In genomic region chr10:93294004-93294403, GRCh38 we compare ENCODE assay signal across 24 cellular contexts.
DNase-seq lines count a peak whose midpoint lies in the region; ATAC-seq, FAIRE-seq and TF ChIP-seq lines count a peak whose summit lies in the region.
"Had no signal": no experiment of that assay in that cellular context is flagged by ENCODE, and none has a peak within 500 bp of the region (broad histone marks: within the 10 kb centered on the region; RNA-seq: fewer than 3 reads in every experiment).

No MANE protein-coding gene starts in this region.

- H3K27ac ChIP-seq in OCI-LY3 (ENCODE audit: low read length) (no peak overlapping the region), endothelial cell of umbilical vein (ENCODE audit: insufficient read depth, low read depth, low read length) (no peak overlapping the region), SK-N-SH (ENCODE audit: low read depth in 2 of 2, low read length in 1 of 2) (no peak overlapping the region)
- H3K27ac ChIP-seq: dorsolateral prefrontal cortex, SK-N-MC had no signal

- DNase-seq in ELR (ENCODE audit: low read depth) = peak; percentile 45
- no peak for DNase-seq in endothelial cell of umbilical vein (ENCODE audit: low read depth, low spot score)
- DNase-seq in renal cortical epithelial cell (ENCODE audit: low read depth) = peak; percentile 54
- DNase-seq in COR-L47 (lab: John Stamatoyannopoulos, UW) = no peak
- no peak for DNase-seq in T-cell
- no peak for DNase-seq in SK-N-SH
- DNase-seq: activated CD8-positive, alpha-beta T cell treated with anti-CD3 and anti-CD28 coated beads for 36 hours; activated naive CD4-positive, alpha-beta T cell; AML-193; CD8-positive, alpha-beta T cell; dorsolateral prefrontal cortex; foreskin fibroblast; hypothalamus; NCI-H1048; NCI-H1930; NCI-H345 had no signal

- H3K4me3 ChIP-seq in OCI-LY3 (ENCODE audit: low read length) (no peak overlapping the region), endothelial cell of umbilical vein (replicated peaks in 1 of 3; ENCODE audit: insufficient read depth in 1 of 3, low read depth in 1 of 3, low read length in 3 of 3) (no peak overlapping the region), SK-N-SH (ENCODE audit: low read depth in 2 of 2, low read length in 1 of 2) (no peak overlapping the region)
- H3K4me3 ChIP-seq: dorsolateral prefrontal cortex, GM12878, SK-N-MC had no signal

- 41% methylated on average over 2 of the region's 2 CpGs for WGBS in SK-N-SH (ENCODE audit: low lambda C conversion rate)

- TF ChIP-seq CTCF in OCI-LY3 (IDR thresholded peaks at IDR 0.05; ENCODE audit: low read depth, low read length) = no peak
- TF ChIP-seq CTCF in endothelial cell of umbilical vein (IDR thresholded peaks at IDR 0.05; ENCODE audit: extremely low read depth in 1 of 2, insufficient read depth in 1 of 2, low read depth in 1 of 2, low read length in 2 of 2) = no peak
- no peak for TF ChIP-seq CTCF in SK-N-SH (IDR thresholded peaks at IDR 0.05)

- POLR2A ChIA-PET in endothelial cell of umbilical vein (lab: Charles Lee) (no interaction called here), T-cell (lab: Charles Lee) (no interaction called here), SK-N-SH (lab: Yijun Ruan, JAX) (no interaction called here)

- H3K9me3 ChIP-seq in OCI-LY3 (ENCODE audit: insufficient read depth, low read length) (no peaks in the 10 kb centered on the region), endothelial cell of umbilical vein (replicated peaks; ENCODE audit: control insufficient read depth, insufficient read depth, low read length) (no peaks in the 10 kb centered on the region), SK-N-SH (no peaks in the 10 kb centered on the region)

- FAIRE-seq in endothelial cell of umbilical vein (lab: Jason Lieb, UNC) = peak; percentile 37
- FAIRE-seq: GM12878, HTR-8/SVneo had no signal

- H3K9me3 Mint-ChIP-seq in T-cell = no peaks in the 10 kb centered on the region
- H3K9me3 Mint-ChIP-seq: activated CD8-positive, alpha-beta T cell treated with anti-CD3 and anti-CD28 coated beads for 36 hours; CD8-positive, alpha-beta T cell; central memory CD8-positive, alpha-beta T cell; T-helper 2 cell treated with Interferon-gamma antibody and Interleukin-4, amounts not matched to agents 5 μg/mL and 100 μg/mL, for 36 hours; WTC11 had no signal

- no peaks in the 10 kb centered on the region for H3K36me3 Mint-ChIP-seq in T-cell
- H3K36me3 Mint-ChIP-seq: CD8-positive, alpha-beta T cell; WTC11 had no signal

- intact Hi-C loops in endothelial cell of umbilical vein (cut with micrococcal nuclease) = no loop called here

- H3K4me1 ChIP-seq in OCI-LY3 (ENCODE audit: low read length) (peaks cover 7% of the 10 kb centered on the region), endothelial cell of umbilical vein (ENCODE audit: control insufficient read depth, extremely low read depth, insufficient read depth, low read length) (no peaks in the 10 kb centered on the region), SK-N-SH (ENCODE audit: control insufficient read depth in 1 of 2, insufficient read depth in 2 of 2, low read depth in 1 of 2, low read length in 1 of 2) (no peaks in the 10 kb centered on the region)

- dilution Hi-C loops in endothelial cell of umbilical vein (cut with MboI; ENCODE audit: extremely low pct_ligation_motif_present, low sequenced_read_pairs) = loop anchor here (25.0 kb wide), 1 partner anchor 182 kb away; no protein-coding TSS in a partner anchor

- no peaks in the 10 kb centered on the region for H4K20me1 ChIP-seq in OCI-LY3 (ENCODE audit: insufficient read depth, low read length)
- no peaks in the 10 kb centered on the region for H4K20me1 ChIP-seq in endothelial cell of umbilical vein (replicated peaks; ENCODE audit: control insufficient read depth, extremely low read depth, insufficient read depth, low read length)
- H4K20me1 ChIP-seq in SK-N-SH (ENCODE audit: insufficient read depth) = no peaks in the 10 kb centered on the region

- no peaks in the 10 kb centered on the region for H3K4me1 Mint-ChIP-seq in T-cell
- H3K4me1 Mint-ChIP-seq: central memory CD8-positive, alpha-beta T cell had no signal

- H3K9me1 ChIP-seq in endothelial cell of umbilical vein (replicated peaks; ENCODE audit: control insufficient read depth, extremely low read depth, insufficient read depth, low read length) = no peaks in the 10 kb centered on the region

- H3K27me3 Mint-ChIP-seq in T-cell = no peaks in the 10 kb centered on the region
- H3K27me3 Mint-ChIP-seq: activated CD8-positive, alpha-beta T cell treated with anti-CD3 and anti-CD28 coated beads for 36 hours; progenitor cell of endocrine pancreas had no signal

- H3F3A ChIP-seq in SK-N-SH (replicated peaks; ENCODE audit: insufficient read depth) = no peaks in the 10 kb centered on the region

- no peak overlapping the region for H2AFZ ChIP-seq in OCI-LY3 (ENCODE audit: low read depth, low read length)
- no peak overlapping the region for H2AFZ ChIP-seq in endothelial cell of umbilical vein (ENCODE audit: low read depth, low read length)
- no peak overlapping the region for H2AFZ ChIP-seq in SK-N-SH (ENCODE audit: low read depth)

- H3K79me2 ChIP-seq in OCI-LY3 (ENCODE audit: low read length) (no peaks in the 10 kb centered on the region), endothelial cell of umbilical vein (ENCODE audit: control insufficient read depth, insufficient read depth, low read length) (no peaks in the 10 kb centered on the region), SK-N-SH (ENCODE audit: insufficient read depth) (no peaks in the 10 kb centered on the region)

- H3K27me3 ChIP-seq in OCI-LY3 (ENCODE audit: low read depth, low read length) (no peaks in the 10 kb centered on the region), endothelial cell of umbilical vein (ENCODE audit: control insufficient read depth in 2 of 2, insufficient read depth in 2 of 2, low read length in 2 of 2) (no peaks in the 10 kb centered on the region), SK-N-SH (ENCODE audit: insufficient read depth) (no peaks in the 10 kb centered on the region)

- H3K4me2 ChIP-seq in OCI-LY3 (ENCODE audit: low read length) (peak overlapping the region; percentile 30; the same call in 1 of the 2 replicates), endothelial cell of umbilical vein (ENCODE audit: insufficient read depth, low read length) (no peak overlapping the region), SK-N-SH (no peak overlapping the region)

- no peak for TF ChIP-seq RAD21 in SK-N-SH (IDR thresholded peaks at IDR 0.05; ENCODE audit: low read length)

- BruUV-seq in endothelial cell of umbilical vein (replicated peaks; lab: Mats Ljungman, UMichigan) = no TSS peak

- H3K27ac Mint-ChIP-seq in T-cell = no peak overlapping the region
- H3K27ac Mint-ChIP-seq: activated CD8-positive, alpha-beta T cell treated with anti-CD3 and anti-CD28 coated beads for 36 hours; CD8-positive, alpha-beta T cell; progenitor cell of endocrine pancreas; T-helper 2 cell treated with Interferon-gamma antibody and Interleukin-4, amounts not matched to agents 5 μg/mL and 100 μg/mL, for 36 hours had no signal

- no peak for TF ChIP-seq EP300 in SK-N-SH (IDR thresholded peaks at IDR 0.05; ENCODE audit: borderline replicate concordance in 1 of 2, low read depth in 1 of 2, low read length in 1 of 2)

- no peak overlapping the region for H3K9ac ChIP-seq in OCI-LY3 (ENCODE audit: low read length)
- no peak overlapping the region for H3K9ac ChIP-seq in endothelial cell of umbilical vein (replicated peaks; ENCODE audit: extremely low read depth, insufficient read depth, low read length)
- H3K9ac ChIP-seq in SK-N-SH = no peak overlapping the region

- no peaks in the 10 kb centered on the region for H3K36me3 ChIP-seq in OCI-LY3 (replicated peaks; ENCODE audit: low read depth, low read length)
- no peaks in the 10 kb centered on the region for H3K36me3 ChIP-seq in endothelial cell of umbilical vein (ENCODE audit: control insufficient read depth in 2 of 2, extremely low read depth in 1 of 2, insufficient read depth in 2 of 2, low read length in 2 of 2)
- no peaks in the 10 kb centered on the region for H3K36me3 ChIP-seq in SK-N-SH (replicated peaks in 1 of 2; ENCODE audit: control insufficient read depth in 1 of 2, insufficient read depth in 2 of 2, low read length in 1 of 2)

- CTCF ChIA-PET in endothelial cell of umbilical vein (lab: Charles Lee) = no interaction called here
- CTCF ChIA-PET in T-cell (lab: Charles Lee) = no interaction called here
- CTCF ChIA-PET in SK-N-SH (lab: Yijun Ruan, JAX) = no interaction called here

- no peak overlapping the region for H3K4me3 Mint-ChIP-seq in T-cell
- H3K4me3 Mint-ChIP-seq: activated CD8-positive, alpha-beta T cell treated with anti-CD3 and anti-CD28 coated beads for 36 hours; CD8-positive, alpha-beta T cell; central memory CD8-positive, alpha-beta T cell; T-helper 2 cell treated with Interferon-gamma antibody and Interleukin-4, amounts not matched to agents 5 μg/mL and 100 μg/mL, for 36 hours; WTC11 had no signal

- no peak for TF ChIP-seq POLR2A in endothelial cell of umbilical vein (IDR thresholded peaks at IDR 0.05; ENCODE audit: low read depth, low read length)

- H3K9me2 ChIP-seq in SK-N-SH = no peaks in the 10 kb centered on the region

- ATAC-seq in T-cell (replicated peaks in 1 of 4) = no peak
- ATAC-seq: activated CD8-positive, alpha-beta T cell treated with anti-CD3 and anti-CD28 coated beads for 36 hours; CD8-positive, alpha-beta T cell; GM12878; WTC11 had no signal

TF ChIP-seq in endothelial cell of umbilical vein, 7 proteins besides CTCF, POLR2A, EP300 and RAD21 (continues in another document):
- TF ChIP-seq, protein P1, sequence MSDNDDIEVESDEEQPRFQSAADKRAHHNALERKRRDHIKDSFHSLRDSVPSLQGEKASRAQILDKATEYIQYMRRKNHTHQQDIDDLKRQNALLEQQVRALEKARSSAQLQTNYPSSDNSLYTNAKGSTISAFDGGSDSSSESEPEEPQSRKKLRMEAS (IDR thresholded peaks at IDR 0.05; ENCODE audit: insufficient read depth, insufficient read length) = no peak
- TF ChIP-seq POLR2AphosphoS5 (IDR thresholded peaks at IDR 0.05; ENCODE audit: insufficient read depth, low read depth, low read length) (no peak), MYC (IDR thresholded peaks at IDR 0.05; ENCODE audit: low read depth, low read length) (no peak), GATA2 (IDR thresholded peaks at IDR 0.05; ENCODE audit: insufficient read depth, insufficient read length, low read depth, low read length) (no peak), FOS (IDR thresholded peaks at IDR 0.05; ENCODE audit: borderline replicate concordance, insufficient read depth, low read length) (no peak)

TF ChIP-seq in SK-N-SH, 30 proteins besides CTCF, POLR2A, EP300 and RAD21 (continues in another document):
- no peak for TF ChIP-seq ELF1 (IDR thresholded peaks at IDR 0.05)
- no peak for TF ChIP-seq GABPA (IDR thresholded peaks at IDR 0.05; ENCODE audit: low read depth)
- TF ChIP-seq FOSL2 (IDR thresholded peaks at IDR 0.05; ENCODE audit: borderline replicate concordance, low read depth) = no peak
- TF ChIP-seq NFIC (IDR thresholded peaks at IDR 0.05; ENCODE audit: borderline replicate concordance) = no peak
- no peak for TF ChIP-seq CHD2 (IDR thresholded peaks at IDR 0.05; ENCODE audit: low read length, partially characterized antibody)

Comparison
In these comparisons a context has a peak if more than half of its experiments do, and no peak if none do; other contexts are left out.
1. DNase-seq: peak in ELR (single experiment) and renal cortical epithelial cell (single experiment); none in endothelial cell of umbilical vein (single experiment), COR-L47 (single experiment), T-cell (0 of 34) and SK-N-SH (single experiment).